In genomic region chr14:101223147-101223546, GRCh38 we compare ENCODE assay signal across 24 cellular contexts.
A peak's percentile ranks its signal among the peaks of the same experiment; 100 is the strongest.
DNase-seq lines count a peak whose midpoint lies in the region; ATAC-seq and TF ChIP-seq lines count a peak whose summit lies in the region.
"Had no signal": no experiment of that assay in that cellular context is flagged by ENCODE, and none has a peak within 500 bp of the region (broad histone marks: within the 10 kb centered on the region; RNA-seq: fewer than 3 reads in every experiment).

No MANE protein-coding gene starts in this region.

- intact Hi-C loops in activated T-helper 2 cell treated with anti-CD3 and anti-CD28 coated beads, Interferon-gamma antibody, Interleukin-2, Interleukin-4, amounts not matched to agents 10 μg/mL and 5 μg/mL and 100 μg/mL, durations not matched to agents 14 hours and 24 hours and 36 hours (cut with micrococcal nuclease), result no loop called here

- H3K79me2 ChIP-seq in H9 (ENCODE audit: insufficient read depth, low read length), result no peaks in the 10 kb centered on the region

- no peak overlapping the region for H2AFZ ChIP-seq in H9 (ENCODE audit: low read length)

- no peaks in the 10 kb centered on the region for H3K27me3 ChIP-seq in H9 (ENCODE audit: insufficient read depth, low read length)
- no peaks in the 10 kb centered on the region for H3K27me3 ChIP-seq in NT2/D1 (ENCODE audit: insufficient read depth, insufficient read length)
- no peaks in the 10 kb centered on the region for H3K27me3 ChIP-seq in iPS DF 6.9 (ENCODE audit: control insufficient read depth, insufficient read depth, low read length)
- H3K27me3 ChIP-seq in BE2C, result no peaks in the 10 kb centered on the region
- H3K27me3 ChIP-seq: upper lobe of left lung had no signal

- ATAC-seq in HG02884 (IDR thresholded peaks at IDR 0.05; ENCODE audit: unreplicated experiment), result no peak
- no peak for ATAC-seq in stimulated activated naive CD8-positive, alpha-beta T cell treated with anti-CD3 and anti-CD28 coated beads, Interleukin-15, amount 100 ng/mL, for 72 hours
- ATAC-seq: activated CD4-positive, CD25-positive, alpha-beta regulatory T cell treated with anti-CD3 and anti-CD28 coated beads, Interleukin-2, amount 50 U/mL, for 24 hours; activated T-helper 17 cell treated with anti-CD3 and anti-CD28 coated beads, Interleukin-2, amount 50 U/mL, for 72 hours; CD8-positive, alpha-beta T cell; natural killer cell; psoas muscle had no signal

- no peak overlapping the region for H2BK120ac ChIP-seq in H9 (ENCODE audit: low read depth, low read length, poor library complexity, severe bottlenecking)

- no peak overlapping the region for H3K9ac ChIP-seq in H9 (ENCODE audit: extremely low read depth, insufficient read length, low read length)
- peak overlapping the region; percentile 42 for H3K9ac ChIP-seq in NT2/D1 (ENCODE audit: insufficient read length, low read depth)

- no peaks in the 10 kb centered on the region for H3K36me3 ChIP-seq in NT2/D1 (ENCODE audit: insufficient read depth, insufficient read length, low read length)
- no peaks in the 10 kb centered on the region for H3K36me3 ChIP-seq in iPS DF 6.9 (ENCODE audit: control insufficient read depth, insufficient read depth, low read length)
- H3K36me3 ChIP-seq in BE2C, result no peaks in the 10 kb centered on the region
- H3K36me3 ChIP-seq: spleen, upper lobe of left lung had no signal

- H2BK5ac ChIP-seq in H9 (ENCODE audit: insufficient read length, low read length), result no peak overlapping the region

- H3K9me3 Mint-ChIP-seq in H9, result peaks cover 0 to 6% of the 10 kb centered on the region in 2 experiments; a peak in 4 of 5 replicates
- H3K9me3 Mint-ChIP-seq in activated T-helper 2 cell treated with anti-CD3 and anti-CD28 coated beads, Interferon-gamma antibody, Interleukin-2, Interleukin-4, amounts not matched to agents 10 μg/mL and 5 μg/mL and 100 μg/mL, durations not matched to agents 14 hours and 24 hours and 36 hours, result no peaks in the 10 kb centered on the region
- H3K9me3 Mint-ChIP-seq in stimulated activated naive CD8-positive, alpha-beta T cell treated with anti-CD3 and anti-CD28 coated beads, Interleukin-15, amount 100 ng/mL, for 72 hours, result no peaks in the 10 kb centered on the region
- H3K9me3 Mint-ChIP-seq: activated naive CD8-positive, alpha-beta T cell treated with anti-CD3 and anti-CD28 coated beads, Interleukin-2, amount 10 ng/mL, durations not matched to agents 7 days and 5 days; activated T-helper 17 cell treated with anti-CD3 and anti-CD28 coated beads, Interleukin-2, amount 50 U/mL, for 72 hours; CD8-positive, alpha-beta T cell; dendritic cell treated with granulocyte-macrophage colony-stimulating factor and Interleukin-4, amounts not matched to agents 40 ng/mL and 50 ng/mL, for 4 days; natural killer cell had no signal

- no peak overlapping the region for H3K18ac ChIP-seq in H9 (ENCODE audit: insufficient read length, low read depth, low read length)

- H2BK12ac ChIP-seq in H9 (ENCODE audit: insufficient read length, low read depth, low read length), result no peak overlapping the region

- H3K4me1 ChIP-seq in H9 (ENCODE audit: insufficient read depth, low read length) (peaks cover 2% of the 10 kb centered on the region; the same call in 1 of the 2 replicates), NT2/D1 (ENCODE audit: insufficient read depth, insufficient read length) (peaks cover 15% of the 10 kb centered on the region), iPS DF 6.9 (ENCODE audit: control insufficient read depth, insufficient read depth, low read length) (peaks cover 3% of the 10 kb centered on the region), BE2C (peaks cover 14% of the 10 kb centered on the region)
- H3K4me1 ChIP-seq: psoas muscle, spleen, upper lobe of left lung had no signal

- H3K79me1 ChIP-seq in H9 (ENCODE audit: insufficient read depth, low read depth, low read length, poor library complexity, severe bottlenecking), result no peaks in the 10 kb centered on the region

- WGBS in H9 (ENCODE audit: extremely low coverage, insufficient read length, low lambda C conversion rate), result no CpG with 5 or more reads among the region's 6 CpGs
- WGBS in iPS DF 6.9 (ENCODE audit: insufficient coverage, insufficient read length), result no CpG with 5 or more reads among the region's 6 CpGs

- H3K14ac ChIP-seq in H9 (ENCODE audit: insufficient read depth, low read length), result no peak overlapping the region

- TF ChIP-seq CTCF in H9 (conservative IDR thresholded peaks at IDR 0.05), result no peak
- no peak for TF ChIP-seq CTCF in BE2C (IDR thresholded peaks at IDR 0.05; ENCODE audit: low read depth, low read length)

- peaks cover 0 to 4% (median 0%) of the 10 kb centered on the region in 3 experiments; a peak in 4 of 7 replicates for H3K36me3 Mint-ChIP-seq in H9 (ENCODE audit: insufficient read depth in 1 of 3, low read depth in 3 of 3)
- no peaks in the 10 kb centered on the region for H3K36me3 Mint-ChIP-seq in activated T-helper 2 cell treated with anti-CD3 and anti-CD28 coated beads, Interferon-gamma antibody, Interleukin-2, Interleukin-4, amounts not matched to agents 10 μg/mL and 5 μg/mL and 100 μg/mL, durations not matched to agents 14 hours and 24 hours and 36 hours (ENCODE audit: low read depth)
- H3K36me3 Mint-ChIP-seq: activated naive CD8-positive, alpha-beta T cell treated with anti-CD3 and anti-CD28 coated beads, Interleukin-2, amount 10 ng/mL, durations not matched to agents 7 days and 5 days; CD8-positive, alpha-beta T cell; natural killer cell had no signal

- H3K9me3 ChIP-seq in H9 (ENCODE audit: control insufficient read depth, low read depth, low read length), result no peaks in the 10 kb centered on the region
- no peaks in the 10 kb centered on the region for H3K9me3 ChIP-seq in NT2/D1 (ENCODE audit: insufficient read depth, low read length)
- no peaks in the 10 kb centered on the region for H3K9me3 ChIP-seq in iPS DF 6.9 (ENCODE audit: control insufficient read depth, insufficient read depth, low read length)
- H3K9me3 ChIP-seq in BE2C, result no peaks in the 10 kb centered on the region
- H3K9me3 ChIP-seq: psoas muscle, upper lobe of left lung had no signal

- H3K4me2 ChIP-seq in H9 (ENCODE audit: insufficient read depth, insufficient read length, low read length), result peak overlapping the region; percentile 16

- H3K27me3 Mint-ChIP-seq in H9 (ENCODE audit: low read depth), result peaks cover 38% of the 10 kb centered on the region
- H3K27me3 Mint-ChIP-seq in activated T-helper 2 cell treated with anti-CD3 and anti-CD28 coated beads, Interferon-gamma antibody, Interleukin-2, Interleukin-4, amounts not matched to agents 10 μg/mL and 5 μg/mL and 100 μg/mL, durations not matched to agents 14 hours and 24 hours and 36 hours (ENCODE audit: low read depth), result no peaks in the 10 kb centered on the region
- H3K27me3 Mint-ChIP-seq in stimulated activated naive CD8-positive, alpha-beta T cell treated with anti-CD3 and anti-CD28 coated beads, Interleukin-15, amount 100 ng/mL, for 72 hours, result peaks cover 10% of the 10 kb centered on the region
- H3K27me3 Mint-ChIP-seq: dendritic cell treated with granulocyte-macrophage colony-stimulating factor and Interleukin-4, amounts not matched to agents 40 ng/mL and 50 ng/mL, for 4 days had no signal

- H3K4me1 Mint-ChIP-seq in H9, result peaks cover 30 to 35% of the 10 kb centered on the region in 2 experiments
- H3K4me1 Mint-ChIP-seq in activated T-helper 2 cell treated with anti-CD3 and anti-CD28 coated beads, Interferon-gamma antibody, Interleukin-2, Interleukin-4, amounts not matched to agents 10 μg/mL and 5 μg/mL and 100 μg/mL, durations not matched to agents 14 hours and 24 hours and 36 hours (ENCODE audit: low read depth), result peaks cover 4% of the 10 kb centered on the region
- peaks cover 21% of the 10 kb centered on the region for H3K4me1 Mint-ChIP-seq in stimulated activated naive CD8-positive, alpha-beta T cell treated with anti-CD3 and anti-CD28 coated beads, Interleukin-15, amount 100 ng/mL, for 72 hours
- H3K4me1 Mint-ChIP-seq: activated T-helper 17 cell treated with anti-CD3 and anti-CD28 coated beads, Interleukin-2, amount 50 U/mL, for 72 hours; natural killer cell had no signal

- H4K91ac ChIP-seq in H9 (ENCODE audit: insufficient read length, low read depth, low read length), result no peak overlapping the region

- H4K5ac ChIP-seq in H9 (ENCODE audit: insufficient read length, low read depth, low read length), result no peak overlapping the region

- no peak overlapping the region for H3K23ac ChIP-seq in H9 (ENCODE audit: insufficient read length, low read depth, low read length)

- peak overlapping the region; percentile 57 to 87 (median 80); a peak in 5 of 7 replicates for H3K27ac Mint-ChIP-seq in H9
- no peak overlapping the region for H3K27ac Mint-ChIP-seq in activated T-helper 2 cell treated with anti-CD3 and anti-CD28 coated beads, Interferon-gamma antibody, Interleukin-2, Interleukin-4, amounts not matched to agents 10 μg/mL and 5 μg/mL and 100 μg/mL, durations not matched to agents 14 hours and 24 hours and 36 hours
- H3K27ac Mint-ChIP-seq in stimulated activated naive CD8-positive, alpha-beta T cell treated with anti-CD3 and anti-CD28 coated beads, Interleukin-15, amount 100 ng/mL, for 72 hours, result peak overlapping the region in 1 of 2 donors; percentile 30
- H3K27ac Mint-ChIP-seq: activated naive CD8-positive, alpha-beta T cell treated with anti-CD3 and anti-CD28 coated beads, Interleukin-2, amount 10 ng/mL, durations not matched to agents 7 days and 5 days; activated T-helper 17 cell treated with anti-CD3 and anti-CD28 coated beads, Interleukin-2, amount 50 U/mL, for 72 hours; CD8-positive, alpha-beta T cell; dendritic cell treated with granulocyte-macrophage colony-stimulating factor and Interleukin-4, amounts not matched to agents 40 ng/mL and 50 ng/mL, for 4 days; natural killer cell had no signal

- no peak overlapping the region for H2AK5ac ChIP-seq in H9 (ENCODE audit: insufficient read length, low read length)

- no peak overlapping the region for H3K27ac ChIP-seq in H9 (ENCODE audit: insufficient read length, low read depth, low read length)
- H3K27ac ChIP-seq in iPS DF 6.9 (ENCODE audit: low read length), result no peak overlapping the region
- H3K27ac ChIP-seq: psoas muscle, spleen, upper lobe of left lung had no signal

- H3K4ac ChIP-seq in H9 (ENCODE audit: low read depth, low read length), result no peak overlapping the region

- H4K8ac ChIP-seq in H9 (replicated peaks; ENCODE audit: insufficient read length, low read depth, low read length), result no peak overlapping the region

- no peak overlapping the region for H2BK20ac ChIP-seq in H9 (ENCODE audit: low read depth, low read length, poor library complexity, severe bottlenecking)

- H3K4me3 Mint-ChIP-seq in H9, result peak overlapping the region; percentile 27 to 33; a peak in 3 of 5 replicates
- no peak overlapping the region for H3K4me3 Mint-ChIP-seq in activated T-helper 2 cell treated with anti-CD3 and anti-CD28 coated beads, Interferon-gamma antibody, Interleukin-2, Interleukin-4, amounts not matched to agents 10 μg/mL and 5 μg/mL and 100 μg/mL, durations not matched to agents 14 hours and 24 hours and 36 hours (ENCODE audit: low read depth)
- no peak overlapping the region for H3K4me3 Mint-ChIP-seq in stimulated activated naive CD8-positive, alpha-beta T cell treated with anti-CD3 and anti-CD28 coated beads, Interleukin-15, amount 100 ng/mL, for 72 hours
- H3K4me3 Mint-ChIP-seq: activated naive CD8-positive, alpha-beta T cell treated with anti-CD3 and anti-CD28 coated beads, Interleukin-2, amount 10 ng/mL, durations not matched to agents 7 days and 5 days; activated T-helper 17 cell treated with anti-CD3 and anti-CD28 coated beads, Interleukin-2, amount 50 U/mL, for 72 hours; CD8-positive, alpha-beta T cell; dendritic cell treated with granulocyte-macrophage colony-stimulating factor and Interleukin-4, amounts not matched to agents 40 ng/mL and 50 ng/mL, for 4 days; natural killer cell had no signal

- H3K23me2 ChIP-seq in H9 (ENCODE audit: insufficient read length, low read depth, low read length, poor library complexity, severe bottlenecking), result no peaks in the 10 kb centered on the region

- no peak overlapping the region for H3K56ac ChIP-seq in H9 (ENCODE audit: insufficient read length, low read depth, low read length)

- H3K4me3 ChIP-seq in NT2/D1 (ENCODE audit: insufficient read length, low read depth) (no peak overlapping the region), iPS DF 6.9 (ENCODE audit: low read length) (no peak overlapping the region), BE2C (ENCODE audit: low read depth, low read length) (no peak overlapping the region)
- H3K4me3 ChIP-seq: psoas muscle, spleen, upper lobe of left lung had no signal

- no peaks in the 10 kb centered on the region for H4K20me1 ChIP-seq in H9 (ENCODE audit: control insufficient read depth, insufficient read depth, insufficient read length)

- DNase-seq in H9 (peak; percentile 62), NT2/D1 (ENCODE audit: low read depth, low spot score) (peak; percentile 61), iPS DF 6.9 (ENCODE audit: low read depth, low spot score) (peak; percentile 27), pons (ENCODE audit: low spot score) (peak; percentile 20), BE2C (no peak)
- no peak for DNase-seq in activated T-helper 2 cell treated with anti-CD3 and anti-CD28 coated beads, Interferon-gamma antibody, Interleukin-2, Interleukin-4, amounts not matched to agents 10 μg/mL and 5 μg/mL and 100 μg/mL, durations not matched to agents 14 hours and 24 hours and 36 hours (ENCODE audit: low spot score)
- no peak for DNase-seq in stimulated activated naive CD8-positive, alpha-beta T cell treated with anti-CD3 and anti-CD28 coated beads, Interleukin-15, amount 100 ng/mL, for 72 hours
- DNase-seq: activated naive CD8-positive, alpha-beta T cell treated with anti-CD3 and anti-CD28 coated beads, Interleukin-2, amount 10 ng/mL, durations not matched to agents 7 days and 5 days; DMS53; Karpas-422; kidney glomerular epithelial cell; mesendoderm; natural killer cell; NCI-H1048; NCI-H524; spleen; stimulated activated CD4-positive, alpha-beta T cell treated with anti-CD3 and anti-CD28 coated beads, Interleukin-4, amount 100 ng/mL, for 4 hours; upper lobe of left lung had no signal

- no peak overlapping the region for H3T11ph ChIP-seq in H9 (ENCODE audit: low read length)

- H2BK15ac ChIP-seq in H9 (ENCODE audit: low read depth, low read length), result no peak overlapping the region

Comparison
In these comparisons a context has a peak if more than half of its experiments do, and no peak if none do; other contexts are left out.
1. DNase-seq: peak in H9 (single experiment), NT2/D1 (single experiment), iPS DF 6.9 (single experiment) and pons (single experiment); none in BE2C (single experiment), activated T-helper 2 cell treated with anti-CD3 and anti-CD28 coated beads, Interferon-gamma antibody, Interleukin-2, Interleukin-4, amounts not matched to agents 10 μg/mL and 5 μg/mL and 100 μg/mL, durations not matched to agents 14 hours and 24 hours and 36 hours (single experiment) and stimulated activated naive CD8-positive, alpha-beta T cell treated with anti-CD3 and anti-CD28 coated beads, Interleukin-15, amount 100 ng/mL, for 72 hours (0 of 2).
2. H3K4me3 Mint-ChIP-seq: peak in H9 (2 of 2); none in activated T-helper 2 cell treated with anti-CD3 and anti-CD28 coated beads, Interferon-gamma antibody, Interleukin-2, Interleukin-4, amounts not matched to agents 10 μg/mL and 5 μg/mL and 100 μg/mL, durations not matched to agents 14 hours and 24 hours and 36 hours (single experiment) and stimulated activated naive CD8-positive, alpha-beta T cell treated with anti-CD3 and anti-CD28 coated beads, Interleukin-15, amount 100 ng/mL, for 72 hours (0 of 2).